Comparison of ENCODE assay signal across 13 cellular contexts in genomic region chr18:57743008-57743407, GRCh38.
DNase-seq lines count a peak whose midpoint lies in the region; ATAC-seq and TF ChIP-seq lines count a peak whose summit lies in the region.
"Had no signal": no experiment of that assay in that cellular context is flagged by ENCODE, and none has a peak within 500 bp of the region (broad histone marks: within the 10 kb centered on the region; RNA-seq: fewer than 3 reads in every experiment).

No MANE protein-coding gene starts in this region.

- DNase-seq in GM04504 (ENCODE audit: low read depth) (peak; percentile 50), adipocyte (ENCODE audit: low read depth) (peak; percentile 73), fibroblast of the aortic adventitia (ENCODE audit: low read depth) (peak; percentile 90), smooth muscle cell (lab: John Stamatoyannopoulos, UW; ENCODE audit: unreplicated experiment) (no peak), NCI-H524 treated with DMSO at 0.1 percent for 48 hours (lab: John Stamatoyannopoulos, UW) (no peak), SKM-1 treated with dmso at 0.1 percent for 144 hours (lab: John Stamatoyannopoulos, UW; ENCODE audit: unreplicated experiment) (no peak), MM.1S (no peak)
- DNase-seq: activated naive CD4-positive, alpha-beta T cell treated with anti-CD3 and anti-CD28 coated beads, Interleukin-2, amount 10 ng/mL, durations not matched to agents 7 days and 5 days; foreskin melanocyte; GF-D8; NCI-H2029 treated with DMSO at 0.1 percent for 48 hours had no signal

- peaks cover 4% of the 10 kb centered on the region for H3F3A ChIP-seq in smooth muscle cell (ENCODE audit: low read depth)
- H3F3A ChIP-seq in MM.1S (ENCODE audit: insufficient read depth, low read length) = no peaks in the 10 kb centered on the region

- peak overlapping the region; percentile 14 for H3K27ac ChIP-seq in smooth muscle cell (ENCODE audit: low read depth)
- no peak overlapping the region for H3K27ac ChIP-seq in MM.1S (ENCODE audit: low read length)

- no peak overlapping the region for H3K4me2 ChIP-seq in smooth muscle cell
- no peak overlapping the region for H3K4me2 ChIP-seq in MM.1S (ENCODE audit: low read depth, low read length)

- H2AFZ ChIP-seq in smooth muscle cell (ENCODE audit: low read depth) (no peak overlapping the region), MM.1S (ENCODE audit: low read length) (no peak overlapping the region)

- no peaks in the 10 kb centered on the region for H3K79me2 ChIP-seq in smooth muscle cell (ENCODE audit: low read depth)
- no peaks in the 10 kb centered on the region for H3K79me2 ChIP-seq in MM.1S (ENCODE audit: low read length)

- H3K9me3 ChIP-seq in adipocyte (ENCODE audit: control insufficient read depth, low read length) (peaks cover 7% of the 10 kb centered on the region), smooth muscle cell (replicated peaks; ENCODE audit: low read depth) (no peaks in the 10 kb centered on the region), MM.1S (replicated peaks; ENCODE audit: insufficient read depth, low read length) (no peaks in the 10 kb centered on the region)

- TF ChIP-seq CTCF in fibroblast of the aortic adventitia (IDR thresholded peaks at IDR 0.05; ENCODE audit: insufficient read depth, low read length) (no peak), smooth muscle cell (IDR thresholded peaks at IDR 0.05; ENCODE audit: borderline replicate concordance, insufficient read depth, poor library complexity, severe bottlenecking) (no peak), MM.1S (IDR thresholded peaks at IDR 0.05; ENCODE audit: low read length) (no peak)

- ATAC-seq in HG03196 (IDR thresholded peaks at IDR 0.05; ENCODE audit: unreplicated experiment) = no peak
- ATAC-seq: activated CD4-positive, CD25-positive, alpha-beta regulatory T cell treated with anti-CD3 and anti-CD28 coated beads, Interleukin-2, amount 50 U/mL, for 24 hours had no signal

- 62% methylated on average over 3 of the region's 3 CpGs for WGBS in smooth muscle cell (ENCODE audit: low lambda C conversion rate)

- H3K9ac ChIP-seq in adipocyte (ENCODE audit: low read length) = no peak overlapping the region
- H3K9ac ChIP-seq in smooth muscle cell (ENCODE audit: low read depth) = no peak overlapping the region
- no peak overlapping the region for H3K9ac ChIP-seq in MM.1S (ENCODE audit: low read length)

- H3K4me3 ChIP-seq in adipocyte (ENCODE audit: low read length) (no peak overlapping the region), fibroblast of the aortic adventitia (ENCODE audit: low read depth, low read length) (no peak overlapping the region), smooth muscle cell (no peak overlapping the region), MM.1S (ENCODE audit: low read length) (no peak overlapping the region)

- H4K20me1 ChIP-seq in smooth muscle cell (ENCODE audit: low read depth) (peaks cover 1% of the 10 kb centered on the region), MM.1S (ENCODE audit: insufficient read depth, low read length) (no peaks in the 10 kb centered on the region)

- H3K36me3 ChIP-seq in adipocyte (ENCODE audit: control insufficient read depth, insufficient read depth, low read length, severe bottlenecking) = no peaks in the 10 kb centered on the region
- no peaks in the 10 kb centered on the region for H3K36me3 ChIP-seq in smooth muscle cell (ENCODE audit: low read depth)
- H3K36me3 ChIP-seq in MM.1S (replicated peaks; ENCODE audit: insufficient read depth, low read length) = no peaks in the 10 kb centered on the region

- H3K4me1 ChIP-seq in adipocyte (ENCODE audit: control insufficient read depth, insufficient read depth, low read length) (peaks cover 14% of the 10 kb centered on the region), smooth muscle cell (ENCODE audit: low read depth) (no peaks in the 10 kb centered on the region), MM.1S (ENCODE audit: low read length) (no peaks in the 10 kb centered on the region)

- no peaks in the 10 kb centered on the region for H3K9me2 ChIP-seq in MM.1S (replicated peaks; ENCODE audit: insufficient read depth, low read length)

- no peaks in the 10 kb centered on the region for H3K27me3 ChIP-seq in adipocyte (replicated peaks; ENCODE audit: control insufficient read depth, insufficient read depth, low read length)
- no peaks in the 10 kb centered on the region for H3K27me3 ChIP-seq in smooth muscle cell (ENCODE audit: low read depth)
- H3K27me3 ChIP-seq in MM.1S (replicated peaks; ENCODE audit: insufficient read depth, low read length) = no peaks in the 10 kb centered on the region

Comparison
In these comparisons a context has a peak if more than half of its experiments do, and no peak if none do; other contexts are left out.
1. DNase-seq: peak in GM04504 (single experiment), adipocyte (single experiment) and fibroblast of the aortic adventitia (single experiment); none in smooth muscle cell (single experiment), NCI-H524 treated with DMSO at 0.1 percent for 48 hours (single experiment), SKM-1 treated with dmso at 0.1 percent for 144 hours (single experiment) and MM.1S (single experiment).